13 cellular contexts compared by ENCODE assay signal in the genomic region with DNA sequence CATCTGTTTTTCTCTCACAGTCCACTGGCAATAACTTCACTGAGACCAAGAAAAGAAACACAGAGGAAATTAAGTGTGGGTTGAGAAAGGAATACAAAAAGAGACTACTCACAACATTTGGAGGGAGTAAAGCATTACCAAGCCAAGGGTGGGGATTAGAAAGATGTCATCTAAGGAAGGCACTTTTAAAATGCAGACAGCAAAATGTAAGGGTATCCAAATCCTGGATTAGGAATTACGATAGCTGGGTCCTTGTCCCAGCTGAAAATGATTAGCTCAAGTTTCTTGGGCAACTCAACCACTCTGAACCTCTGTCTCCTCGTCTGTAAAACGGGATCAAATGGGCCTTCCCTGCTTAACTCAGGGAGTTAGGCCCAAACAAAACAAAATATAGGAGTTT. TPM values are rescaled to one million over a fixed set of nuclear protein-coding genes. Genes with fewer than 3 reads are reported as not detected.
A peak's percentile ranks its signal among the peaks of the same experiment; 100 is the strongest.
DNase-seq lines count a peak whose midpoint lies in the region; ATAC-seq, FAIRE-seq and TF ChIP-seq lines count a peak whose summit lies in the region.
"Had no signal": no experiment of that assay in that cellular context is flagged by ENCODE, and none has a peak within 500 bp of the region (broad histone marks: within the 10 kb centered on the region; RNA-seq: fewer than 3 reads in every experiment).

No MANE protein-coding gene starts in this region.

- H3K9me1 ChIP-seq in keratinocyte (ENCODE audit: control insufficient read depth, extremely low read depth, insufficient read depth, low read length), result no peaks in the 10 kb centered on the region

- no peak for FAIRE-seq in keratinocyte (lab: Jason Lieb, UNC)

- H3K36me3 Mint-ChIP-seq in activated CD8-positive, alpha-beta memory T cell treated with anti-CD3 and anti-CD28 coated beads, Interleukin-2, amount 10 ng/mL, durations not matched to agents 7 days and 5 days, result peaks cover 32% of the 10 kb centered on the region
- H3K36me3 Mint-ChIP-seq in activated T-helper 1 cell treated with anti-CD3 and anti-CD28 coated beads, Interleukin-12 subunit alpha, Interleukin-12 subunit beta, Interleukin-2, Interleukin-4 antibody, amounts not matched to agents 30 ng/mL and 10 ng/mL and 1 ng/mL, durations not matched to agents 14 hours and 24 hours and 36 hours (ENCODE audit: low read depth), result peaks cover 33% of the 10 kb centered on the region

- intact Hi-C loops in activated T-helper 1 cell treated with anti-CD3 and anti-CD28 coated beads, Interleukin-12 subunit alpha, Interleukin-12 subunit beta, Interleukin-2, Interleukin-4 antibody, amounts not matched to agents 30 ng/mL and 10 ng/mL and 1 ng/mL, durations not matched to agents 14 hours and 24 hours and 36 hours (cut with micrococcal nuclease), result loop anchor here (5.0 to 10.0 kb wide), 8 partner anchors 76 to 741 kb away; partner anchors contain the start of genes CUTA, KIFC1, NUDT3 and PHF1

- peaks cover 12 to 35% of the 10 kb centered on the region in 2 experiments for H3K36me3 ChIP-seq in keratinocyte (ENCODE audit: control insufficient read depth in 2 of 2, extremely low read depth in 1 of 2, insufficient read depth in 2 of 2, low read length in 2 of 2)
- H3K36me3 ChIP-seq in stomach smooth muscle (ENCODE audit: control insufficient read depth in 2 of 2, insufficient read depth in 2 of 2, low read length in 2 of 2), result peaks cover 19 to 32% of the 10 kb centered on the region in 2 donors

- dilution Hi-C loops in keratinocyte (cut with MboI; ENCODE audit: extremely low pct_ligation_motif_present, low sequenced_read_pairs), result no loop called here

- H2AFZ ChIP-seq in keratinocyte (ENCODE audit: control insufficient read depth, low read length), result no peak overlapping the region

- DNase-seq in activated CD8-positive, alpha-beta memory T cell treated with anti-CD3 and anti-CD28 coated beads, Interleukin-2, amount 10 ng/mL, durations not matched to agents 7 days and 5 days, result no peak
- DNase-seq in activated CD8-positive, alpha-beta memory T cell treated with anti-CD3 and anti-CD28 coated beads for 24 hours, result no peak
- no peak for DNase-seq in activated T-helper 1 cell treated with anti-CD3 and anti-CD28 coated beads, Interleukin-12 subunit alpha, Interleukin-12 subunit beta, Interleukin-2, Interleukin-4 antibody, amounts not matched to agents 30 ng/mL and 10 ng/mL and 1 ng/mL, durations not matched to agents 14 hours and 24 hours and 36 hours (ENCODE audit: low spot score)
- DNase-seq in keratinocyte (ENCODE audit: low read depth, low spot score), result no peak
- DNase-seq in left lobe of liver (ENCODE audit: low spot score), result no peak
- DNase-seq in NCI-H2227 treated with DMSO at 0.1 percent for 48 hours (lab: John Stamatoyannopoulos, UW), result no peak
- DNase-seq in NCI-H774 (lab: John Stamatoyannopoulos, UW), result no peak
- DNase-seq: activated CD4-positive, CD25-positive, alpha-beta regulatory T cell treated with anti-CD3 and anti-CD28 coated beads, Interleukin-2, amount 50 U/mL, for 72 hours; cerebellar nuclear complex; NCI-H2171; stimulated activated CD4-positive, alpha-beta T cell treated with anti-CD3 and anti-CD28 coated beads, Interleukin-12 subunit alpha, Interleukin-12 subunit beta, amount 100 ng/mL, for 4 hours; tibial artery had no signal

- H3K9me3 ChIP-seq in keratinocyte (ENCODE audit: control insufficient read depth, low read depth, low read length) (no peaks in the 10 kb centered on the region), stomach smooth muscle (ENCODE audit: control insufficient read depth in 2 of 2, low read length in 2 of 2) (no peaks in the 10 kb centered on the region)
- H3K9me3 ChIP-seq: tibial artery had no signal

- no peaks in the 10 kb centered on the region for H3K27me3 ChIP-seq in keratinocyte (ENCODE audit: control insufficient read depth, extremely low read depth, insufficient read depth, low read length)
- no peaks in the 10 kb centered on the region for H3K27me3 ChIP-seq in stomach smooth muscle (ENCODE audit: control insufficient read depth in 1 of 2, insufficient read depth in 2 of 2, low read length in 2 of 2)
- H3K27me3 ChIP-seq: tibial artery had no signal

- no peak for TF ChIP-seq CTCF in keratinocyte (optimal IDR thresholded peaks at IDR 0.05 in 1 of 3, IDR thresholded peaks at IDR 0.05 in 1 of 3, conservative IDR thresholded peaks at IDR 0.05 in 1 of 3; ENCODE audit: extremely low read depth in 1 of 3, insufficient read depth in 2 of 3, low read length in 3 of 3)

- H3K4me3 Mint-ChIP-seq in activated CD8-positive, alpha-beta memory T cell treated with anti-CD3 and anti-CD28 coated beads, Interleukin-2, amount 10 ng/mL, durations not matched to agents 7 days and 5 days, result peak overlapping the region; percentile 17
- peak overlapping the region; percentile 93 for H3K4me3 Mint-ChIP-seq in activated T-helper 1 cell treated with anti-CD3 and anti-CD28 coated beads, Interleukin-12 subunit alpha, Interleukin-12 subunit beta, Interleukin-2, Interleukin-4 antibody, amounts not matched to agents 30 ng/mL and 10 ng/mL and 1 ng/mL, durations not matched to agents 14 hours and 24 hours and 36 hours

- ATAC-seq in activated CD8-positive, alpha-beta memory T cell treated with anti-CD3 and anti-CD28 coated beads, Interleukin-2, amount 10 ng/mL, durations not matched to agents 7 days and 5 days, result no peak
- ATAC-seq in left lobe of liver, result no peak

- H3K9me3 Mint-ChIP-seq in activated CD8-positive, alpha-beta memory T cell treated with anti-CD3 and anti-CD28 coated beads, Interleukin-2, amount 10 ng/mL, durations not matched to agents 7 days and 5 days (ENCODE audit: low read depth), result no peaks in the 10 kb centered on the region
- H3K9me3 Mint-ChIP-seq in activated T-helper 1 cell treated with anti-CD3 and anti-CD28 coated beads, Interleukin-12 subunit alpha, Interleukin-12 subunit beta, Interleukin-2, Interleukin-4 antibody, amounts not matched to agents 30 ng/mL and 10 ng/mL and 1 ng/mL, durations not matched to agents 14 hours and 24 hours and 36 hours, result no peaks in the 10 kb centered on the region

- H3K79me2 ChIP-seq in keratinocyte (ENCODE audit: control insufficient read depth, insufficient read depth, low read length), result peaks cover 41% of the 10 kb centered on the region

- peaks cover 48% of the 10 kb centered on the region for H3K4me1 Mint-ChIP-seq in activated CD8-positive, alpha-beta memory T cell treated with anti-CD3 and anti-CD28 coated beads, Interleukin-2, amount 10 ng/mL, durations not matched to agents 7 days and 5 days
- H3K4me1 Mint-ChIP-seq in activated T-helper 1 cell treated with anti-CD3 and anti-CD28 coated beads, Interleukin-12 subunit alpha, Interleukin-12 subunit beta, Interleukin-2, Interleukin-4 antibody, amounts not matched to agents 30 ng/mL and 10 ng/mL and 1 ng/mL, durations not matched to agents 14 hours and 24 hours and 36 hours (ENCODE audit: low read depth), result peaks cover 43% of the 10 kb centered on the region

- H3K4me1 ChIP-seq in keratinocyte (ENCODE audit: control insufficient read depth, extremely low read depth, insufficient read depth, low read length), result peaks cover 29% of the 10 kb centered on the region
- H3K4me1 ChIP-seq in stomach smooth muscle (ENCODE audit: control insufficient read depth, insufficient read depth, low read length), result peaks cover 32% of the 10 kb centered on the region

- peak overlapping the region; percentile 99 for H3K4me2 ChIP-seq in keratinocyte (ENCODE audit: control insufficient read depth, extremely low read depth, insufficient read depth, low read depth, low read length)

- H3K27me3 Mint-ChIP-seq in activated CD8-positive, alpha-beta memory T cell treated with anti-CD3 and anti-CD28 coated beads, Interleukin-2, amount 10 ng/mL, durations not matched to agents 7 days and 5 days, result no peaks in the 10 kb centered on the region
- H3K27me3 Mint-ChIP-seq in activated T-helper 1 cell treated with anti-CD3 and anti-CD28 coated beads, Interleukin-12 subunit alpha, Interleukin-12 subunit beta, Interleukin-2, Interleukin-4 antibody, amounts not matched to agents 30 ng/mL and 10 ng/mL and 1 ng/mL, durations not matched to agents 14 hours and 24 hours and 36 hours (ENCODE audit: insufficient read depth), result no peaks in the 10 kb centered on the region

- H3K27ac ChIP-seq in keratinocyte (ENCODE audit: control insufficient read depth, insufficient read depth, low read length) (peak overlapping the region; percentile 82), stomach smooth muscle (ENCODE audit: low read length) (no peak overlapping the region)

- no peak overlapping the region for H3K27ac Mint-ChIP-seq in activated CD8-positive, alpha-beta memory T cell treated with anti-CD3 and anti-CD28 coated beads, Interleukin-2, amount 10 ng/mL, durations not matched to agents 7 days and 5 days
- H3K27ac Mint-ChIP-seq in activated T-helper 1 cell treated with anti-CD3 and anti-CD28 coated beads, Interleukin-12 subunit alpha, Interleukin-12 subunit beta, Interleukin-2, Interleukin-4 antibody, amounts not matched to agents 30 ng/mL and 10 ng/mL and 1 ng/mL, durations not matched to agents 14 hours and 24 hours and 36 hours, result no peak overlapping the region

- H3K4me3 ChIP-seq in keratinocyte (ENCODE audit: control insufficient read depth in 2 of 3, extremely low read depth in 1 of 3, insufficient read depth in 2 of 3, low read depth in 1 of 3, low read length in 3 of 3) (peak overlapping the region in 1 of 3 experiments; percentile 79), stomach smooth muscle (ENCODE audit: low read length in 2 of 2) (peak overlapping the region in 1 of 2 donors; percentile 80)

- H3K9ac ChIP-seq in keratinocyte (ENCODE audit: control insufficient read depth, extremely low read depth, insufficient read depth, low read length) (no peak overlapping the region), stomach smooth muscle (ENCODE audit: low read length in 2 of 2) (peak overlapping the region; percentile 82 to 92)

- peaks cover 7% of the 10 kb centered on the region for H4K20me1 ChIP-seq in keratinocyte (ENCODE audit: control insufficient read depth, extremely low read depth, insufficient read depth, low read length)

- CTCF ChIA-PET in activated CD8-positive, alpha-beta memory T cell treated with anti-CD3 and anti-CD28 coated beads, Interleukin-2, amount 10 ng/mL, durations not matched to agents 7 days and 5 days (lab: Charles Lee), result interaction anchor here (1.4 to 3.5 kb wide), 4 partner anchors 15 to 128 kb away, joined by 3 to 16 read pairs (median 4); no protein-coding TSS in a partner anchor

RNA-seq across cellular contexts. Expression of gene LEMD2, which starts 2.2 kb away (rescaled TPM):
- total RNA-seq in activated CD8-positive, alpha-beta memory T cell treated with anti-CD3 and anti-CD28 coated beads, Interleukin-2, amount 10 ng/mL, durations not matched to agents 7 days and 5 days, result 10 to 100 TPM; 64.9 to 80.3 TPM
- total RNA-seq in activated T-helper 1 cell treated with anti-CD3 and anti-CD28 coated beads, Interleukin-12 subunit alpha, Interleukin-12 subunit beta, Interleukin-2, Interleukin-4 antibody, amounts not matched to agents 30 ng/mL and 10 ng/mL and 1 ng/mL, durations not matched to agents 14 hours and 24 hours and 36 hours, result 63.6 and 64.4 TPM in 2 replicates
- 30.8 to 48.6 TPM (median 47.5 TPM) in 3 replicates for polyA plus RNA-seq in keratinocyte
- 23.4 TPM for polyA plus RNA-seq in keratinocyte (2011; ENCODE audit: low read depth)
- 19.1 and 24.5 TPM in 2 replicates for polyA plus RNA-seq in keratinocyte (2011; cell fraction: cytosol; rRNA removed)
- 74.9 and 89.3 TPM in 2 replicates for polyA plus RNA-seq in keratinocyte (2011; cell fraction: nucleus; rRNA removed)
- 34.0 and 34.2 TPM in 2 replicates for polyA plus RNA-seq in keratinocyte (2012; ENCODE audit: low replicate concordance)
- 39.6 to 72.0 TPM (median 40.1 TPM) in 3 replicates for polyA minus RNA-seq in keratinocyte
- polyA minus RNA-seq in keratinocyte (2011; cell fraction: cytosol; rRNA and poly(A)+ RNA removed), result 21.1 TPM
- 31.9 and 52.5 TPM in 2 replicates for polyA minus RNA-seq in keratinocyte (2011; cell fraction: nucleus; rRNA and poly(A)+ RNA removed)
- 20.2 TPM for total RNA-seq in left lobe of liver

RNA-seq across cellular contexts. Expression of gene MLN, which starts 17.1 kb away (rescaled TPM):
- total RNA-seq in activated CD8-positive, alpha-beta memory T cell treated with anti-CD3 and anti-CD28 coated beads, Interleukin-2, amount 10 ng/mL, durations not matched to agents 7 days and 5 days, result not detected
- not detected in 2 replicates for total RNA-seq in activated T-helper 1 cell treated with anti-CD3 and anti-CD28 coated beads, Interleukin-12 subunit alpha, Interleukin-12 subunit beta, Interleukin-2, Interleukin-4 antibody, amounts not matched to agents 30 ng/mL and 10 ng/mL and 1 ng/mL, durations not matched to agents 14 hours and 24 hours and 36 hours
- not detected in 3 replicates for polyA plus RNA-seq in keratinocyte
- not detected for polyA plus RNA-seq in keratinocyte (2011; ENCODE audit: low read depth)
- not detected in 2 replicates for polyA plus RNA-seq in keratinocyte (2011; cell fraction: cytosol; rRNA removed)
- polyA plus RNA-seq in keratinocyte (2011; cell fraction: nucleus; rRNA removed), result not detected in 2 replicates
- polyA plus RNA-seq in keratinocyte (2012; ENCODE audit: low replicate concordance), result not detected in 2 replicates
- not detected in 3 replicates for polyA minus RNA-seq in keratinocyte
- polyA minus RNA-seq in keratinocyte (2011; cell fraction: cytosol; rRNA and poly(A)+ RNA removed), result not detected
- not detected in 2 replicates for polyA minus RNA-seq in keratinocyte (2011; cell fraction: nucleus; rRNA and poly(A)+ RNA removed)
- not detected for total RNA-seq in left lobe of liver

RNA-seq across cellular contexts. Expression of gene IP6K3, which starts 40.0 kb away (rescaled TPM):
- total RNA-seq in activated CD8-positive, alpha-beta memory T cell treated with anti-CD3 and anti-CD28 coated beads, Interleukin-2, amount 10 ng/mL, durations not matched to agents 7 days and 5 days, result not detected
- not detected in 2 replicates for total RNA-seq in activated T-helper 1 cell treated with anti-CD3 and anti-CD28 coated beads, Interleukin-12 subunit alpha, Interleukin-12 subunit beta, Interleukin-2, Interleukin-4 antibody, amounts not matched to agents 30 ng/mL and 10 ng/mL and 1 ng/mL, durations not matched to agents 14 hours and 24 hours and 36 hours
- polyA plus RNA-seq in keratinocyte, result 0.05 TPM in 1 of 3 replicates, not detected in the others
- not detected for polyA plus RNA-seq in keratinocyte (2011; ENCODE audit: low read depth)
- not detected in 2 replicates for polyA plus RNA-seq in keratinocyte (2011; cell fraction: cytosol; rRNA removed)
- polyA plus RNA-seq in keratinocyte (2011; cell fraction: nucleus; rRNA removed), result not detected in 2 replicates
- not detected in 2 replicates for polyA plus RNA-seq in keratinocyte (2012; ENCODE audit: low replicate concordance)
- polyA minus RNA-seq in keratinocyte, result not detected in 3 replicates
- not detected for polyA minus RNA-seq in keratinocyte (2011; cell fraction: cytosol; rRNA and poly(A)+ RNA removed)
- not detected in 2 replicates for polyA minus RNA-seq in keratinocyte (2011; cell fraction: nucleus; rRNA and poly(A)+ RNA removed)
- total RNA-seq in left lobe of liver, result 4.1 TPM
